Comparison of ENCODE assay signal across 1 cellular context in genomic region chr5:150295172-150295611, GRCh38.
TF ChIP-seq lines count a peak whose summit lies in the region.

No MANE protein-coding gene starts in this region.

TF ChIP-seq in HEK293, 187 proteins besides CTCF, POLR2A, EP300 and RAD21 (continued from another document):
- no peak for TF ChIP-seq ZNF362 (tag by site-specific recombination; IDR thresholded peaks at IDR 0.05)
- TF ChIP-seq SP2 (tag by site-specific recombination; IDR thresholded peaks at IDR 0.05), result no peak
- TF ChIP-seq ZNF747 (tag by site-specific recombination; IDR thresholded peaks at IDR 0.05), result no peak
- TF ChIP-seq SP3 (tag by site-specific recombination; IDR thresholded peaks at IDR 0.05), result no peak
- no peak for TF ChIP-seq ZNF777 (tag by site-specific recombination; IDR thresholded peaks at IDR 0.05; ENCODE audit: borderline replicate concordance)
- TF ChIP-seq ZNF138 (tag by site-specific recombination; IDR thresholded peaks at IDR 0.05; ENCODE audit: borderline replicate concordance), result no peak
- peak; percentile 44; the same call in 1 of the 2 replicates for TF ChIP-seq ZNF692 (tag by site-specific recombination; IDR thresholded peaks at IDR 0.05)
- no peak for TF ChIP-seq GLI4 (tag by site-specific recombination; IDR thresholded peaks at IDR 0.05)
- TF ChIP-seq SCRT1 (tag by site-specific recombination; IDR thresholded peaks at IDR 0.05; ENCODE audit: borderline replicate concordance), result no peak
- TF ChIP-seq ZNF23 (tag by site-specific recombination; IDR thresholded peaks at IDR 0.05; ENCODE audit: borderline replicate concordance), result no peak
- TF ChIP-seq ZNF223 (tag by site-specific recombination; IDR thresholded peaks at IDR 0.05), result no peak
- no peak for TF ChIP-seq ZNF529 (tag by site-specific recombination; IDR thresholded peaks at IDR 0.05; ENCODE audit: insufficient replicate concordance)
- no peak for TF ChIP-seq REST (tag by site-specific recombination; IDR thresholded peaks at IDR 0.05)
- TF ChIP-seq ZSCAN4 (tag by site-specific recombination; IDR thresholded peaks at IDR 0.05), result no peak
- no peak for TF ChIP-seq ZNF26 (tag by site-specific recombination; IDR thresholded peaks at IDR 0.05)
- TF ChIP-seq HIC1 (tag by site-specific recombination; IDR thresholded peaks at IDR 0.05), result no peak
- no peak for TF ChIP-seq ZNF350 (tag by site-specific recombination; IDR thresholded peaks at IDR 0.05)
- peak; percentile 68 for TF ChIP-seq ZNF335 (tag by site-specific recombination; conservative IDR thresholded peaks at IDR 0.05)
- TF ChIP-seq ZNF561 (tag by site-specific recombination; IDR thresholded peaks at IDR 0.05; ENCODE audit: borderline replicate concordance), result no peak
- TF ChIP-seq ZBTB20 (tag by site-specific recombination; IDR thresholded peaks at IDR 0.05), result peak; percentile 81
- TF ChIP-seq KLF16 (tag by site-specific recombination; IDR thresholded peaks at IDR 0.05), result no peak
- no peak for TF ChIP-seq ZNF610 (tag by site-specific recombination; IDR thresholded peaks at IDR 0.05; ENCODE audit: borderline replicate concordance)
- no peak for TF ChIP-seq ZNF37A (tag by site-specific recombination; IDR thresholded peaks at IDR 0.05)
- TF ChIP-seq KLF8 (tag by site-specific recombination; IDR thresholded peaks at IDR 0.05), result no peak
- no peak for TF ChIP-seq ZNF560 (tag by site-specific recombination; IDR thresholded peaks at IDR 0.05; ENCODE audit: borderline replicate concordance)
- no peak for TF ChIP-seq RBAK (tag by site-specific recombination; IDR thresholded peaks at IDR 0.05)
- no peak for TF ChIP-seq ZNF488 (tag by site-specific recombination; IDR thresholded peaks at IDR 0.05)
- TF ChIP-seq ZNF2 (tag by site-specific recombination; IDR thresholded peaks at IDR 0.05), result no peak
- TF ChIP-seq ZIC2 (tag by site-specific recombination; IDR thresholded peaks at IDR 0.05), result peak; percentile 83
- no peak for TF ChIP-seq PRDM2 (tag by site-specific recombination; IDR thresholded peaks at IDR 0.05; ENCODE audit: borderline replicate concordance)
- TF ChIP-seq PRDM4 (tag by site-specific recombination; IDR thresholded peaks at IDR 0.05), result no peak
- no peak for TF ChIP-seq ZNF707 (tag by site-specific recombination; IDR thresholded peaks at IDR 0.05)
- no peak for TF ChIP-seq ZNF473 (tag by site-specific recombination; IDR thresholded peaks at IDR 0.05)
- TF ChIP-seq ZFHX2 (tag by site-specific recombination; conservative IDR thresholded peaks at IDR 0.05), result peak; percentile 94
- no peak for TF ChIP-seq ZSCAN23 (tag by site-specific recombination; IDR thresholded peaks at IDR 0.05)
